Comparison of ENCODE assay signal across 9 cellular contexts in the genomic region with DNA sequence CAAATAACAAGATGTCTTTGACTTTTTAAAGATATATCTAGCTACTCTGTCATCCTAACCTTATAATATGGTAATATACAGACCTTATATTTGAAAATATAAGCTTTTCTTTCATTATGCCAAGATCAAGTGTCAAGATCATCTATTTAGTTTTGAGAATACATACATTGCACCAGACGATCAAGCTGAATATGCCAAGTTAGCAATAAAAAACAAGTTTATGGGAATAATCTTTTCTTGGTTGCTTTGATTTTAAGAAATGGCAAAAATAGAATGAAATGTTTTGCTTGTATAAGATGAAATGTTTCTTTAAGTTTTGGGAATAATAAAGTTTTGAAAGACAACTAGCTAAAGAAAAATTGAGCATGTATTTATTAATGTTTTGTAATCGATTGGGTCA.
"Had no signal": no experiment of that assay in that cellular context is flagged by ENCODE, and none has a peak within 500 bp of the region (broad histone marks: within the 10 kb centered on the region; RNA-seq: fewer than 3 reads in every experiment).

No MANE protein-coding gene starts in this region.

- H2AFZ ChIP-seq: GM23248 had no signal

- H3K9me3 Mint-ChIP-seq: HFFc6, IgD-negative memory B cell had no signal

- H3K4me3 ChIP-seq: GM23248, HAP-1 had no signal

- H3K27ac Mint-ChIP-seq: HFFc6, IgD-negative memory B cell had no signal

- H3K4me3 Mint-ChIP-seq: HFFc6, IgD-negative memory B cell had no signal

- H3K9ac ChIP-seq: GM23248 had no signal

- DNase-seq: GM23248, GOT3, H7, HFFc6, KG1 had no signal

- H3K9me3 ChIP-seq: HAP-1 had no signal

- H3K36me3 Mint-ChIP-seq: IgD-negative memory B cell had no signal

- H3K4me1 ChIP-seq: HAP-1 had no signal

- H3K27me3 Mint-ChIP-seq: IgD-negative memory B cell had no signal

- ATAC-seq: HCT116 had no signal

- H3K27ac ChIP-seq: GM23248, HL-60 had no signal

- H3K36me3 ChIP-seq: HAP-1 had no signal
